Comparison of ENCODE assay signal across 9 cellular contexts in genomic region chr22:19974935-19975706, GRCh38. TPM values are rescaled to one million over a fixed set of nuclear protein-coding genes. Genes with fewer than 3 reads are reported as not detected.
DNase-seq lines count a peak whose midpoint lies in the region; ATAC-seq and TF ChIP-seq lines count a peak whose summit lies in the region.
"Had no signal": no experiment of that assay in that cellular context is flagged by ENCODE, and none has a peak within 500 bp of the region (broad histone marks: within the 10 kb centered on the region; RNA-seq: fewer than 3 reads in every experiment).

No MANE protein-coding gene starts in this region.

- H3K9me3 ChIP-seq in Loucy (ENCODE audit: insufficient read depth, low read depth, low read length) = no peaks in the 10 kb centered on the region
- no peaks in the 10 kb centered on the region for H3K9me3 ChIP-seq in Peyer's patch

- 0 out of 2 replicates have a peak, but pooled peaks cover 5% of the 10 kb centered on the region for H3F3A ChIP-seq in Loucy (ENCODE audit: low read depth)

- H3K9ac ChIP-seq in Loucy (ENCODE audit: low read depth, low read length, poor library complexity, severe bottlenecking) = peak overlapping the region; percentile 70

- H3K36me3 ChIP-seq in Loucy (ENCODE audit: insufficient read depth, low read length) (no peaks in the 10 kb centered on the region), Peyer's patch (no peaks in the 10 kb centered on the region)

- H4K20me1 ChIP-seq in Loucy (ENCODE audit: insufficient read depth, low read length, poor library complexity, severe bottlenecking) = peaks cover 2% of the 10 kb centered on the region

- no peaks in the 10 kb centered on the region for H3K9me2 ChIP-seq in Loucy (replicated peaks; ENCODE audit: low read depth, low read length)

- H3K4me3 ChIP-seq in Loucy (ENCODE audit: low read length, poor library complexity, severe bottlenecking) (peak overlapping the region; percentile 51), Peyer's patch (no peak overlapping the region)
- H3K4me3 ChIP-seq: hepatocyte had no signal

- H3K27me3 ChIP-seq in Loucy (ENCODE audit: insufficient read depth, low read length, poor library complexity, severe bottlenecking) (no peaks in the 10 kb centered on the region), Peyer's patch (no peaks in the 10 kb centered on the region)
- H3K27me3 ChIP-seq: hepatocyte had no signal

- no peaks in the 10 kb centered on the region for H3K79me2 ChIP-seq in Loucy (ENCODE audit: insufficient read depth, low read length)
- H3K79me2 ChIP-seq: hepatocyte had no signal

- no peak overlapping the region for H2AFZ ChIP-seq in Loucy (ENCODE audit: low read length)
- H2AFZ ChIP-seq: hepatocyte had no signal

- H3K4me1 ChIP-seq in Loucy (ENCODE audit: insufficient read depth, low read length, poor library complexity, severe bottlenecking) (peaks cover 26% of the 10 kb centered on the region), Peyer's patch (peaks cover 0 to 12% (median 2%) of the 10 kb centered on the region in 4 donors)

- H3K27ac ChIP-seq in caudate nucleus (ENCODE audit: low read depth, low read length) (peak overlapping the region; percentile 44), Peyer's patch (no peak overlapping the region)
- H3K27ac ChIP-seq: hepatocyte had no signal

- H3K4me2 ChIP-seq in Loucy (ENCODE audit: low read depth, low read length, poor library complexity, severe bottlenecking) = peak overlapping the region; percentile 78
- H3K4me2 ChIP-seq: hepatocyte had no signal

- no peak for ATAC-seq in esophagus mucosa

- no peak for TF ChIP-seq CTCF in Loucy (conservative IDR thresholded peaks at IDR 0.05; ENCODE audit: low read length)
- no peak for TF ChIP-seq CTCF in Peyer's patch (IDR thresholded peaks at IDR 0.05)

- TF ChIP-seq POLR2A in Peyer's patch (IDR thresholded peaks at IDR 0.05) = no peak

- DNase-seq in NCI-H82 (lab: John Stamatoyannopoulos, UW) = peak; percentile 75
- DNase-seq in NCI-H82 treated with DMSO at 0.1 percent for 48 hours (lab: John Stamatoyannopoulos, UW; ENCODE audit: unreplicated experiment) = no peak
- no peak for DNase-seq in caudate nucleus (lab: John Stamatoyannopoulos, UW)
- DNase-seq in renal cortical epithelial cell (ENCODE audit: low read depth) = peak; percentile 3
- DNase-seq in HuH-7.5 (ENCODE audit: low spot score) = no peak
- DNase-seq in Peyer's patch = no peak

RNA-seq across cellular contexts. Expression of gene TXNRD2, which starts 33.5 kb away (rescaled TPM):
- total RNA-seq in renal cortical epithelial cell (15.0 and 22.6 TPM in 2 replicates), Peyer's patch (10 to 100 TPM; 24.7 to 29.8 (median 27.2) TPM), esophagus mucosa (11.7 TPM)

RNA-seq across cellular contexts. Expression of gene COMT, which starts 33.5 kb away (rescaled TPM):
- total RNA-seq in renal cortical epithelial cell = 246 and 480 TPM in 2 replicates
- total RNA-seq in Peyer's patch = 100 to 1,000 TPM in 3 of 4 donors, 10 to 100 TPM in 1; 89.1 to 149 (median 138) TPM
- 146 TPM for total RNA-seq in esophagus mucosa

RNA-seq across cellular contexts. Expression of gene ARVCF, which starts 41.5 kb away (rescaled TPM):
- 31.7 and 72.1 TPM in 2 replicates for total RNA-seq in renal cortical epithelial cell
- 10 to 100 TPM; 10.7 to 21.2 (median 18.4) TPM for total RNA-seq in Peyer's patch
- total RNA-seq in esophagus mucosa = 3.1 TPM

RNA-seq across cellular contexts. Expression of gene TANGO2, which starts 45.8 kb away (rescaled TPM):
- 34.9 and 56.3 TPM in 2 replicates for total RNA-seq in renal cortical epithelial cell
- total RNA-seq in Peyer's patch = 10 to 100 TPM; 27.2 to 45.4 (median 41.0) TPM
- total RNA-seq in esophagus mucosa = 10.6 TPM

Comparison
In these comparisons a context has a peak if more than half of its experiments do, and no peak if none do; other contexts are left out.
1. DNase-seq: peak in NCI-H82 (single experiment) and renal cortical epithelial cell (single experiment); none in NCI-H82 treated with DMSO at 0.1 percent for 48 hours (single experiment), caudate nucleus (0 of 61), HuH-7.5 (single experiment) and Peyer's patch (0 of 3).